ENCODE assay signal across 1 cellular context in the genomic region with DNA sequence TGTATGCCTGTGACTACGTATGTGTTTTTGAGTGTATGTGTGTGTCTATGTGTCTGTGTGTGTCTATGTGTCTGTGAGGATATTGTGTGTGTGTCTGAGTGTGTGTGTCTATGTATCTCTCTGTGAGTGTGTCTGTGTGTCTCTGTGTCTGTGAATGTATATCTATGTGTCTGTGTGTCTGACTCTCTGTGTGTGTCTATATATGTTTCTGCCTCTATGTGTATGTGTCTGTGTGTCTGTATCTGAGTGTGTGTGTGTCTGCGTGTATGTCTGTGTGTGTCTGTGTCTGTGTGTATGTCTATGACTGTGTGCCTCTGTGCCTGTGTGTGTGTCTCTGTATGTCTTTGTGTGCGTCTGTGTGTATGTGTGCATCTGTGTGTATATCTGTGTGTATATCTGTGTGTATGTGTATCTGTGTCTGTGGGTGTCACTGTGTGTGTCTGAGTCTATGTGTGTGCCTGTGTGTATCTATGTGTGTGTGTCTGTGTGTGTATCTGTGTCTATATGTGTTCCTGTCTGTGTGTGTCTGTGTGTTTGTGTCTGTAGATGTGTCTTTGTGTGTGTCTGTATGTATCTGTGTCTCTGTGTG.
TF ChIP-seq lines count a peak whose summit lies in the region.

No MANE protein-coding gene starts in this region.

TF ChIP-seq in HepG2, 621 proteins besides CTCF, POLR2A, EP300 and RAD21 (continued from another document):
- TF ChIP-seq SUZ12 (IDR thresholded peaks at IDR 0.05; ENCODE audit: low read depth, low read length): no peak
- TF ChIP-seq, protein P1, sequence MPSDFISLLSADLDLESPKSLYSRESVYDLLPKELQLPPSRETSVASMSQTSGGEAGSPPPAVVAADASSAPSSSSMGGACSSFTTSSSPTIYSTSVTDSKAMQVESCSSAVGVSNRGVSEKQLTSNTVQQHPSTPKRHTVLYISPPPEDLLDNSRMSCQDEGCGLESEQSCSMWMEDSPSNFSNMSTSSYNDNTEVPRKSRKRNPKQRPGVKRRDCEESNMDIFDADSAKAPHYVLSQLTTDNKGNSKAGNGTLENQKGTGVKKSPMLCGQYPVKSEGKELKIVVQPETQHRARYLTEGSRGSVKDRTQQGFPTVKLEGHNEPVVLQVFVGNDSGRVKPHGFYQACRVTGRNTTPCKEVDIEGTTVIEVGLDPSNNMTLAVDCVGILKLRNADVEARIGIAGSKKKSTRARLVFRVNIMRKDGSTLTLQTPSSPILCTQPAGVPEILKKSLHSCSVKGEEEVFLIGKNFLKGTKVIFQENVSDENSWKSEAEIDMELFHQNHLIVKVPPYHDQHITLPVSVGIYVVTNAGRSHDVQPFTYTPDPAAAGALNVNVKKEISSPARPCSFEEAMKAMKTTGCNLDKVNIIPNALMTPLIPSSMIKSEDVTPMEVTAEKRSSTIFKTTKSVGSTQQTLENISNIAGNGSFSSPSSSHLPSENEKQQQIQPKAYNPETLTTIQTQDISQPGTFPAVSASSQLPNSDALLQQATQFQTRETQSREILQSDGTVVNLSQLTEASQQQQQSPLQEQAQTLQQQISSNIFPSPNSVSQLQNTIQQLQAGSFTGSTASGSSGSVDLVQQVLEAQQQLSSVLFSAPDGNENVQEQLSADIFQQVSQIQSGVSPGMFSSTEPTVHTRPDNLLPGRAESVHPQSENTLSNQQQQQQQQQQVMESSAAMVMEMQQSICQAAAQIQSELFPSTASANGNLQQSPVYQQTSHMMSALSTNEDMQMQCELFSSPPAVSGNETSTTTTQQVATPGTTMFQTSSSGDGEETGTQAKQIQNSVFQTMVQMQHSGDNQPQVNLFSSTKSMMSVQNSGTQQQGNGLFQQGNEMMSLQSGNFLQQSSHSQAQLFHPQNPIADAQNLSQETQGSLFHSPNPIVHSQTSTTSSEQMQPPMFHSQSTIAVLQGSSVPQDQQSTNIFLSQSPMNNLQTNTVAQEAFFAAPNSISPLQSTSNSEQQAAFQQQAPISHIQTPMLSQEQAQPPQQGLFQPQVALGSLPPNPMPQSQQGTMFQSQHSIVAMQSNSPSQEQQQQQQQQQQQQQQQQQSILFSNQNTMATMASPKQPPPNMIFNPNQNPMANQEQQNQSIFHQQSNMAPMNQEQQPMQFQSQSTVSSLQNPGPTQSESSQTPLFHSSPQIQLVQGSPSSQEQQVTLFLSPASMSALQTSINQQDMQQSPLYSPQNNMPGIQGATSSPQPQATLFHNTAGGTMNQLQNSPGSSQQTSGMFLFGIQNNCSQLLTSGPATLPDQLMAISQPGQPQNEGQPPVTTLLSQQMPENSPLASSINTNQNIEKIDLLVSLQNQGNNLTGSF (CRISPR knock-in tag; IDR thresholded peaks at IDR 0.05): no peak
- no peak for TF ChIP-seq HES4 (CRISPR knock-in tag; IDR thresholded peaks at IDR 0.05; ENCODE audit: borderline replicate concordance)
- TF ChIP-seq ZNF777 (CRISPR knock-in tag; IDR thresholded peaks at IDR 0.05): no peak
- TF ChIP-seq ZNF557 (CRISPR knock-in tag; IDR thresholded peaks at IDR 0.05): no peak
- no peak for TF ChIP-seq U2AF2 (IDR thresholded peaks at IDR 0.05; ENCODE audit: low read depth, low read length)
- no peak for TF ChIP-seq AGO1 (IDR thresholded peaks at IDR 0.05; ENCODE audit: low read depth, low read length, poor library complexity, severe bottlenecking)
- no peak for TF ChIP-seq HNRNPH1 (optimal IDR thresholded peaks at IDR 0.05; ENCODE audit: low read depth, low read length)
- TF ChIP-seq PLRG1 (conservative IDR thresholded peaks at IDR 0.05): 0 out of 2 replicates have a peak, but pooled peaks have one; percentile 41
- TF ChIP-seq BHLHE40 (IDR thresholded peaks at IDR 0.05; ENCODE audit: low read length): no peak
- TF ChIP-seq ZNF564 (CRISPR knock-in tag; IDR thresholded peaks at IDR 0.05): no peak
- TF ChIP-seq, protein P2, sequence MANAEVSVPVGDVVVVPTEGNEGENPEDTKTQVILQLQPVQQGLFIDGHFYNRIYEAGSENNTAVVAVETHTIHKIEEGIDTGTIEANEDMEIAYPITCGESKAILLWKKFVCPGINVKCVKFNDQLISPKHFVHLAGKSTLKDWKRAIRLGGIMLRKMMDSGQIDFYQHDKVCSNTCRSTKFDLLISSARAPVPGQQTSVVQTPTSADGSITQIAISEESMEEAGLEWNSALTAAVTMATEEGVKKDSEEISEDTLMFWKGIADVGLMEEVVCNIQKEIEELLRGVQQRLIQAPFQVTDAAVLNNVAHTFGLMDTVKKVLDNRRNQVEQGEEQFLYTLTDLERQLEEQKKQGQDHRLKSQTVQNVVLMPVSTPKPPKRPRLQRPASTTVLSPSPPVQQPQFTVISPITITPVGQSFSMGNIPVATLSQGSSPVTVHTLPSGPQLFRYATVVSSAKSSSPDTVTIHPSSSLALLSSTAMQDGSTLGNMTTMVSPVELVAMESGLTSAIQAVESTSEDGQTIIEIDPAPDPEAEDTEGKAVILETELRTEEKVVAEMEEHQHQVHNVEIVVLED (CRISPR knock-in tag; IDR thresholded peaks at IDR 0.05; ENCODE audit: borderline replicate concordance): no peak
- no peak for TF ChIP-seq DR1 (CRISPR knock-in tag; IDR thresholded peaks at IDR 0.05)
- TF ChIP-seq, protein P3, sequence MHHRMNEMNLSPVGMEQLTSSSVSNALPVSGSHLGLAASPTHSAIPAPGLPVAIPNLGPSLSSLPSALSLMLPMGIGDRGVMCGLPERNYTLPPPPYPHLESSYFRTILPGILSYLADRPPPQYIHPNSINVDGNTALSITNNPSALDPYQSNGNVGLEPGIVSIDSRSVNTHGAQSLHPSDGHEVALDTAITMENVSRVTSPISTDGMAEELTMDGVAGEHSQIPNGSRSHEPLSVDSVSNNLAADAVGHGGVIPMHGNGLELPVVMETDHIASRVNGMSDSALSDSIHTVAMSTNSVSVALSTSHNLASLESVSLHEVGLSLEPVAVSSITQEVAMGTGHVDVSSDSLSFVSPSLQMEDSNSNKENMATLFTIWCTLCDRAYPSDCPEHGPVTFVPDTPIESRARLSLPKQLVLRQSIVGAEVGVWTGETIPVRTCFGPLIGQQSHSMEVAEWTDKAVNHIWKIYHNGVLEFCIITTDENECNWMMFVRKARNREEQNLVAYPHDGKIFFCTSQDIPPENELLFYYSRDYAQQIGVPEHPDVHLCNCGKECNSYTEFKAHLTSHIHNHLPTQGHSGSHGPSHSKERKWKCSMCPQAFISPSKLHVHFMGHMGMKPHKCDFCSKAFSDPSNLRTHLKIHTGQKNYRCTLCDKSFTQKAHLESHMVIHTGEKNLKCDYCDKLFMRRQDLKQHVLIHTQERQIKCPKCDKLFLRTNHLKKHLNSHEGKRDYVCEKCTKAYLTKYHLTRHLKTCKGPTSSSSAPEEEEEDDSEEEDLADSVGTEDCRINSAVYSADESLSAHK (CRISPR knock-in tag; IDR thresholded peaks at IDR 0.05; ENCODE audit: borderline replicate concordance): no peak
- 0 out of 2 replicates have a peak, but pooled peaks have one; percentile 1 for TF ChIP-seq CREB1 (IDR thresholded peaks at IDR 0.05)
- TF ChIP-seq CREB1 (CRISPR knock-in tag; IDR thresholded peaks at IDR 0.05): no peak
